8 cellular contexts compared by ENCODE assay signal in the genomic region with DNA sequence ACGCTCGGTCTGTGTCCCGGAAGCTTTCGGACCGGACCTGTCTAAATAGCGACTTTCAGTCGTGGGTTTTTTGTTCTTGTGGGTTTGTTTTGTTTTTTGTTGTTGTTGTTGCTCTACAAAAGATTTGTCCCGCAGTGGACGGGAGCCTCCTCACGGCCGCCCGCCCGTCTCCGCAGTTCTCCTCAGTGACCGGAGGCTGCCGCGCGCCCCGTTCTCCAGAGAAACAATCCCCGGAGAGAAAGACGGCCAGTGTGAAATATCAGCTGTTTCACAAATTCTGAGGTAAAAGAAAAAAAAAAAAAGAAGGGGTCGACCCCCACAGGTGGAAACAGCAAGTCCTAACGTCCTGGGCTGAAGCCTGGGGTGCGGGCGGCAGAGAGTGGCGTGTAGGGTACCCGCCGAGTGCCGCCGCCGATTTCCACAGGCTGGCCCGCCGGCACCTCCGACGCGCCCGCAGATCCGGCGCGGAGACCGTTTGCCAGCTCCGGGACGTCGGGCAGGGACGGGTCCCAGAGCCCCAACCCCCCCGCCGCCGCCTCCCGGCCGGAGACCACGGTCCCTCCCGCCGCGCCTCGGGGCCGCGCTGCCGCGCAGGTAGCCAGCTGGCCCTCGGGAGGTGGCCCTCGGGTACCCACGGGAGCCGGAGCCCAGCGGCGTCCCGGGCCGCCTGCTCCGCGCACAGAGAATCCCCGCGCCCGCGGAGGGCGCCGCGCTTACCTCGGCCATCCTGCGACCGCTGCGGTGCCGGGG. TPM values are rescaled to one million over a fixed set of nuclear protein-coding genes. Genes with fewer than 3 reads are reported as not detected.
DNase-seq lines count a peak whose midpoint lies in the region; ATAC-seq and TF ChIP-seq lines count a peak whose summit lies in the region.

No MANE protein-coding gene starts in this region.

- no peak for ATAC-seq in GM18502 (IDR thresholded peaks at IDR 0.05; ENCODE audit: poor library complexity, unreplicated experiment)

- in situ Hi-C loops in astrocyte of the cerebellum (cut with HindIII; ENCODE audit: low sequenced_read_pairs) = no loop called here

- H3K4me1 ChIP-seq in iPS-20b (ENCODE audit: insufficient read depth, low read length) (peaks cover 6% of the 10 kb centered on the region), stomach (peaks cover 12 to 21% (median 14%) of the 10 kb centered on the region in 4 donors)

- H3K27me3 ChIP-seq in iPS-20b (ENCODE audit: insufficient read depth, low read length) (peaks cover 86% of the 10 kb centered on the region), stomach (peaks cover 15 to 90% (median 56%) of the 10 kb centered on the region in 3 donors)

- H3K9me3 ChIP-seq in iPS-20b (ENCODE audit: insufficient read depth, low read depth, low read length) (no peaks in the 10 kb centered on the region), stomach (peaks cover 0 to 3% (median 0%) of the 10 kb centered on the region in 4 donors)

- no peak for TF ChIP-seq EP300 in stomach (IDR thresholded peaks at IDR 0.05)

- intact Hi-C loops in stomach (cut with DNase I; ENCODE audit: low total_unique reads) (no loop called here), posterior vena cava (cut with DNase I) (no loop called here)

- no peak overlapping the region for H3K27ac ChIP-seq in iPS-20b (ENCODE audit: low read length)
- H3K27ac ChIP-seq in stomach = no peak overlapping the region

- no peaks in the 10 kb centered on the region for H3K36me3 ChIP-seq in iPS-20b (ENCODE audit: insufficient read depth, low read depth, low read length)
- H3K36me3 ChIP-seq in stomach = no peaks in the 10 kb centered on the region

- no peak overlapping the region for H3K9ac ChIP-seq in iPS-20b (ENCODE audit: low read depth, low read length)

- DNase-seq in DMS53 (lab: John Stamatoyannopoulos, UW) (peak; percentile 52), DMS53 treated with DMSO at 0.1 percent for 48 hours (lab: John Stamatoyannopoulos, UW; ENCODE audit: unreplicated experiment) (no peak), astrocyte of the cerebellum (ENCODE audit: low read depth) (no peak), stomach (no peak), posterior vena cava (ENCODE audit: low spot score) (no peak), dedifferentiated amniotic fluid mesenchymal stem cell (ENCODE audit: extremely low spot score) (no peak)

- TF ChIP-seq CTCF in astrocyte of the cerebellum (IDR thresholded peaks at IDR 0.05; ENCODE audit: low read depth, low read length, missing control alignments) = no peak
- no peak for TF ChIP-seq CTCF in stomach (IDR thresholded peaks at IDR 0.05)

- TF ChIP-seq POLR2A in stomach (IDR thresholded peaks at IDR 0.05) = no peak

- 4 to 9% (median 6%) methylated on average over 38 to 81 of the region's 81 CpGs for WGBS in stomach, 5 donors

- H3K4me3 ChIP-seq in astrocyte of the cerebellum (ENCODE audit: low read depth, low read length) (peak overlapping the region; percentile 64), iPS-20b (ENCODE audit: low read length) (peak overlapping the region; percentile 75), stomach (peak overlapping the region; percentile 41 to 46 (median 43))

RNA-seq across cellular contexts. Expression of gene BNC1, which starts 0.5 kb away (rescaled TPM):
- total RNA-seq in stomach (under 1 TPM in 1 of 5 donors, not detected in 4; 0.55 TPM), posterior vena cava (under 1 TPM; 0.19 to 0.29 TPM)
- 1 to 10 TPM in 1 of 3 donors, under 1 TPM in 1, not detected in 1; 0.12 to 4.6 TPM for polyA plus RNA-seq in stomach
